31 cellular contexts compared by ENCODE assay signal in genomic region chr1:213647864-213648650, GRCh38.
"Had no signal": no experiment of that assay in that cellular context is flagged by ENCODE, and none has a peak within 500 bp of the region (broad histone marks: within the 10 kb centered on the region; RNA-seq: fewer than 3 reads in every experiment).

No MANE protein-coding gene starts in this region.

- H3K9ac ChIP-seq: KMS-11 had no signal

- H3K9me3 Mint-ChIP-seq: activated CD4-positive, alpha-beta memory T cell treated with anti-CD3 and anti-CD28 coated beads, Interleukin-2, amount 10 ng/mL, durations not matched to agents 7 days and 5 days; activated naive CD4-positive, alpha-beta T cell treated with anti-CD3 and anti-CD28 coated beads, Interleukin-2, amount 10 ng/mL, durations not matched to agents 7 days and 5 days; activated naive CD8-positive, alpha-beta T cell treated with anti-CD3 and anti-CD28 coated beads, Interleukin-2, amount 50 U/mL, for 24 hours; brain; T-helper 1 cell treated with Interleukin-12 subunit alpha and Interleukin-12 subunit beta and Interleukin-4 antibody, amounts not matched to agents 30 μg/mL and 1 μg/mL, for 36 hours; T-helper 2 cell treated with Interferon-gamma antibody and Interleukin-4, amounts not matched to agents 5 μg/mL and 100 μg/mL, for 36 hours had no signal

- DNase-seq: activated CD4-positive, alpha-beta memory T cell treated with anti-CD3 and anti-CD28 coated beads, Interleukin-2, amount 10 ng/mL, durations not matched to agents 7 days and 5 days; activated CD4-positive, alpha-beta T cell treated with anti-CD3 and anti-CD28 coated beads for 36 hours; activated CD4-positive, alpha-beta T cell treated with anti-CD3 and anti-CD28 coated beads, Interleukin-2, amount 50 U/mL, for 1 hour; activated CD8-positive, alpha-beta memory T cell treated with anti-CD3 and anti-CD28 coated beads for 24 hours; activated CD8-positive, alpha-beta memory T cell treated with anti-CD3 and anti-CD28 coated beads, Interleukin-2, amount 10 ng/mL, durations not matched to agents 7 days and 5 days; activated CD8-positive, alpha-beta memory T cell treated with anti-CD3 and anti-CD28 coated beads, Interleukin-2, amount 50 U/mL, for 48 hours; activated effector memory CD4-positive, alpha-beta T cell treated with Interleukin-2 at 50 U/mL for 16 hours; activated naive CD4-positive, alpha-beta T cell treated with anti-CD3 and anti-CD28 coated beads, Interleukin-2, amount 10 ng/mL, durations not matched to agents 7 days and 5 days; activated naive CD8-positive, alpha-beta T cell treated with anti-CD3 and anti-CD28 coated beads, Interleukin-2, amount 50 U/mL, for 24 hours; activated T-cell treated with anti-CD3 and anti-CD28 coated beads, Interleukin-2, amount 50 U/mL, for 48 hours; anterior cingulate cortex; central memory CD4-positive, alpha-beta T cell; MM.1S; MV-4-11; NCI-H1092; NCI-H146; NCI-H187; NCI-H2081; NCI-H2171 treated with DMSO at 0.1 percent for 48 hours; NCI-H2227 treated with DMSO at 0.1 percent for 48 hours; NCI-H526; NCI-H748 treated with DMSO at 0.1 percent for 48 hours; NK-92 treated with Interleukin-12 subunit alpha and Interleukin-12 subunit beta, amount 100 ng/mL, for 24 hours; Right ventricle myocardium superior had no signal

- H3K36me3 Mint-ChIP-seq: activated CD8-positive, alpha-beta memory T cell treated with anti-CD3 and anti-CD28 coated beads, Interleukin-2, amount 10 ng/mL, durations not matched to agents 7 days and 5 days; activated naive CD4-positive, alpha-beta T cell treated with anti-CD3 and anti-CD28 coated beads, Interleukin-2, amount 10 ng/mL, durations not matched to agents 7 days and 5 days; activated naive CD8-positive, alpha-beta T cell; brain had no signal

- FAIRE-seq: TTC549 had no signal

- H3K27ac ChIP-seq: KMS-11 had no signal

- H3K4me3 Mint-ChIP-seq: activated CD4-positive, alpha-beta memory T cell treated with anti-CD3 and anti-CD28 coated beads, Interleukin-2, amount 10 ng/mL, durations not matched to agents 7 days and 5 days; activated CD4-positive, alpha-beta T cell treated with anti-CD3 and anti-CD28 coated beads for 36 hours; activated CD8-positive, alpha-beta memory T cell treated with anti-CD3 and anti-CD28 coated beads, Interleukin-2, amount 10 ng/mL, durations not matched to agents 7 days and 5 days; activated naive CD4-positive, alpha-beta T cell treated with anti-CD3 and anti-CD28 coated beads, Interleukin-2, amount 10 ng/mL, durations not matched to agents 7 days and 5 days; activated naive CD8-positive, alpha-beta T cell; activated naive CD8-positive, alpha-beta T cell treated with anti-CD3 and anti-CD28 coated beads, Interleukin-2, amount 50 U/mL, for 24 hours; brain; T-helper 1 cell treated with Interleukin-12 subunit alpha and Interleukin-12 subunit beta and Interleukin-4 antibody, amounts not matched to agents 30 μg/mL and 1 μg/mL, for 36 hours; T-helper 2 cell treated with Interferon-gamma antibody and Interleukin-4, amounts not matched to agents 5 μg/mL and 100 μg/mL, for 36 hours had no signal

- H3K4me2 ChIP-seq: KMS-11 had no signal

- H3K27ac Mint-ChIP-seq: activated CD4-positive, alpha-beta memory T cell treated with anti-CD3 and anti-CD28 coated beads, Interleukin-2, amount 10 ng/mL, durations not matched to agents 7 days and 5 days; activated CD4-positive, alpha-beta T cell treated with anti-CD3 and anti-CD28 coated beads for 36 hours; activated CD8-positive, alpha-beta memory T cell treated with anti-CD3 and anti-CD28 coated beads, Interleukin-2, amount 10 ng/mL, durations not matched to agents 7 days and 5 days; activated naive CD4-positive, alpha-beta T cell treated with anti-CD3 and anti-CD28 coated beads, Interleukin-2, amount 10 ng/mL, durations not matched to agents 7 days and 5 days; activated naive CD8-positive, alpha-beta T cell; activated naive CD8-positive, alpha-beta T cell treated with anti-CD3 and anti-CD28 coated beads, Interleukin-2, amount 50 U/mL, for 24 hours; brain; T-helper 1 cell treated with Interleukin-12 subunit alpha and Interleukin-12 subunit beta and Interleukin-4 antibody, amounts not matched to agents 30 μg/mL and 1 μg/mL, for 36 hours; T-helper 2 cell treated with Interferon-gamma antibody and Interleukin-4, amounts not matched to agents 5 μg/mL and 100 μg/mL, for 36 hours had no signal

- ATAC-seq: activated CD4-positive, alpha-beta T cell treated with anti-CD3 and anti-CD28 coated beads for 36 hours; activated CD4-positive, CD25-positive, alpha-beta regulatory T cell treated with anti-CD3 and anti-CD28 coated beads, Interleukin-2, amount 50 U/mL, for 24 hours; activated CD8-positive, alpha-beta memory T cell treated with anti-CD3 and anti-CD28 coated beads, Interleukin-2, amount 10 ng/mL, durations not matched to agents 7 days and 5 days; activated naive CD8-positive, alpha-beta T cell treated with anti-CD3 and anti-CD28 coated beads, Interleukin-2, amount 50 U/mL, for 24 hours had no signal

- H3K27me3 Mint-ChIP-seq: activated CD4-positive, alpha-beta memory T cell treated with anti-CD3 and anti-CD28 coated beads, Interleukin-2, amount 10 ng/mL, durations not matched to agents 7 days and 5 days; activated CD8-positive, alpha-beta memory T cell treated with anti-CD3 and anti-CD28 coated beads, Interleukin-2, amount 10 ng/mL, durations not matched to agents 7 days and 5 days had no signal

- H3K4me1 Mint-ChIP-seq: activated CD4-positive, alpha-beta memory T cell treated with anti-CD3 and anti-CD28 coated beads, Interleukin-2, amount 10 ng/mL, durations not matched to agents 7 days and 5 days; activated CD4-positive, alpha-beta T cell treated with anti-CD3 and anti-CD28 coated beads for 36 hours; activated CD8-positive, alpha-beta memory T cell treated with anti-CD3 and anti-CD28 coated beads, Interleukin-2, amount 10 ng/mL, durations not matched to agents 7 days and 5 days; activated naive CD4-positive, alpha-beta T cell treated with anti-CD3 and anti-CD28 coated beads, Interleukin-2, amount 10 ng/mL, durations not matched to agents 7 days and 5 days; activated naive CD8-positive, alpha-beta T cell treated with anti-CD3 and anti-CD28 coated beads, Interleukin-2, amount 50 U/mL, for 24 hours; brain had no signal
